ENCODE assay signal across 8 cellular contexts in genomic region chr6:14921170-14921569, GRCh38.
DNase-seq lines count a peak whose midpoint lies in the region; ATAC-seq and TF ChIP-seq lines count a peak whose summit lies in the region.
"Had no signal": no experiment of that assay in that cellular context is flagged by ENCODE, and none has a peak within 500 bp of the region (broad histone marks: within the 10 kb centered on the region; RNA-seq: fewer than 3 reads in every experiment).

No MANE protein-coding gene starts in this region.

- H3K27ac Mint-ChIP-seq in CD8-positive, alpha-beta memory T cell, result no peak overlapping the region

- no peak for TF ChIP-seq CTCF in tibial nerve (IDR thresholded peaks at IDR 0.05)

- H3K27ac ChIP-seq in duodenal mucosa (ENCODE audit: low read depth, low read length), result peak overlapping the region; percentile 48
- H3K27ac ChIP-seq in tibial nerve, result peak overlapping the region in 3 of 4 donors; percentile 64 to 84 (median 77)
- H3K27ac ChIP-seq in CD8-positive, alpha-beta memory T cell (ENCODE audit: low read depth, low read length), result no peak overlapping the region

- no peak for TF ChIP-seq POLR2A in tibial nerve (IDR thresholded peaks at IDR 0.05)

- CTCF ChIA-PET in CD8-positive, alpha-beta memory T cell (lab: Charles Lee), result interaction anchor here (0.6 kb wide), 1 partner anchor 258 kb away, joined by 3 read pairs; no protein-coding TSS in a partner anchor

- H3K4me3 ChIP-seq in duodenal mucosa (ENCODE audit: low read depth in 1 of 2, low read length in 2 of 2) (peak overlapping the region in 1 of 2 donors; percentile 13), tibial nerve (no peak overlapping the region)
- no peak overlapping the region for H3K4me3 ChIP-seq in CD8-positive, alpha-beta memory T cell (ENCODE audit: low read length)

- no peaks in the 10 kb centered on the region for H3K4me1 Mint-ChIP-seq in CD8-positive, alpha-beta memory T cell
- H3K4me1 Mint-ChIP-seq: central memory CD8-positive, alpha-beta T cell had no signal

- no peaks in the 10 kb centered on the region for H3K9me3 ChIP-seq in duodenal mucosa (ENCODE audit: control insufficient read depth in 1 of 2, low read length in 2 of 2)
- no peaks in the 10 kb centered on the region for H3K9me3 ChIP-seq in tibial nerve
- H3K9me3 ChIP-seq in CD8-positive, alpha-beta memory T cell (ENCODE audit: low read length), result no peaks in the 10 kb centered on the region

- no peaks in the 10 kb centered on the region for H3K36me3 ChIP-seq in duodenal mucosa (ENCODE audit: control insufficient read depth in 1 of 2, insufficient read depth in 2 of 2, low read length in 2 of 2)
- no peaks in the 10 kb centered on the region for H3K36me3 ChIP-seq in tibial nerve
- H3K36me3 ChIP-seq in CD8-positive, alpha-beta memory T cell (ENCODE audit: insufficient read depth, low read length), result no peaks in the 10 kb centered on the region

- H3K27me3 Mint-ChIP-seq in CD8-positive, alpha-beta memory T cell, result peaks cover 0 to 5% of the 10 kb centered on the region in 2 donors

- H3K4me1 ChIP-seq in duodenal mucosa (ENCODE audit: control insufficient read depth in 1 of 2, insufficient read depth in 2 of 2, low read length in 2 of 2) (peaks cover 16 to 25% of the 10 kb centered on the region in 2 donors), tibial nerve (peaks cover 0 to 42% (median 26%) of the 10 kb centered on the region in 4 donors)
- H3K4me1 ChIP-seq in CD8-positive, alpha-beta memory T cell (ENCODE audit: insufficient read depth, low read length), result no peaks in the 10 kb centered on the region

- 36 to 44% methylated on average over 11 of the region's 11 CpGs for WGBS in tibial nerve, 2 donors

- ATAC-seq in HG02970 (IDR thresholded peaks at IDR 0.05; ENCODE audit: low FRiP score, unreplicated experiment), result no peak

- POLR2A ChIA-PET in CD8-positive, alpha-beta memory T cell (lab: Charles Lee), result no interaction called here

- H3K36me3 Mint-ChIP-seq in CD8-positive, alpha-beta memory T cell, result no peaks in the 10 kb centered on the region

- no peak overlapping the region for H3K4me3 Mint-ChIP-seq in CD8-positive, alpha-beta memory T cell
- H3K4me3 Mint-ChIP-seq: central memory CD8-positive, alpha-beta T cell had no signal

- H3K27me3 ChIP-seq in duodenal mucosa (ENCODE audit: control insufficient read depth in 1 of 2, insufficient read depth in 2 of 2, low read length in 2 of 2), result no peaks in the 10 kb centered on the region
- no peaks in the 10 kb centered on the region for H3K27me3 ChIP-seq in tibial nerve
- no peaks in the 10 kb centered on the region for H3K27me3 ChIP-seq in CD8-positive, alpha-beta memory T cell (ENCODE audit: insufficient read depth, low read length, poor library complexity, severe bottlenecking)

- H3K9ac ChIP-seq in duodenal mucosa (ENCODE audit: low read depth in 1 of 2, low read length in 2 of 2), result no peak overlapping the region

- peak; percentile 75 for DNase-seq in NCI-H2196 treated with DMSO at 0.1 percent for 48 hours (lab: John Stamatoyannopoulos, UW; ENCODE audit: unreplicated experiment)
- DNase-seq in midbrain (lab: John Stamatoyannopoulos, UW), result peak; percentile 3
- DNase-seq in tibial nerve (ENCODE audit: low spot score in 2 of 2), result peak in 1 of 2 donors; percentile 38
- DNase-seq in NCI-H2107 (lab: John Stamatoyannopoulos, UW), result no peak
- no peak for DNase-seq in CD8-positive, alpha-beta memory T cell

- H3K9me3 Mint-ChIP-seq in CD8-positive, alpha-beta memory T cell, result no peaks in the 10 kb centered on the region
- H3K9me3 Mint-ChIP-seq: central memory CD8-positive, alpha-beta T cell had no signal

- peak in 1 of 2 donors; percentile 78 for TF ChIP-seq EP300 in tibial nerve (IDR thresholded peaks at IDR 0.05)

Comparison
In these comparisons a context has a peak if more than half of its experiments do, and no peak if none do; other contexts are left out.
1. DNase-seq: peak in NCI-H2196 treated with DMSO at 0.1 percent for 48 hours (single experiment) and midbrain (single experiment); none in NCI-H2107 (single experiment) and CD8-positive, alpha-beta memory T cell (0 of 5).